ENCODE assay signal across 35 cellular contexts in the genomic region with DNA sequence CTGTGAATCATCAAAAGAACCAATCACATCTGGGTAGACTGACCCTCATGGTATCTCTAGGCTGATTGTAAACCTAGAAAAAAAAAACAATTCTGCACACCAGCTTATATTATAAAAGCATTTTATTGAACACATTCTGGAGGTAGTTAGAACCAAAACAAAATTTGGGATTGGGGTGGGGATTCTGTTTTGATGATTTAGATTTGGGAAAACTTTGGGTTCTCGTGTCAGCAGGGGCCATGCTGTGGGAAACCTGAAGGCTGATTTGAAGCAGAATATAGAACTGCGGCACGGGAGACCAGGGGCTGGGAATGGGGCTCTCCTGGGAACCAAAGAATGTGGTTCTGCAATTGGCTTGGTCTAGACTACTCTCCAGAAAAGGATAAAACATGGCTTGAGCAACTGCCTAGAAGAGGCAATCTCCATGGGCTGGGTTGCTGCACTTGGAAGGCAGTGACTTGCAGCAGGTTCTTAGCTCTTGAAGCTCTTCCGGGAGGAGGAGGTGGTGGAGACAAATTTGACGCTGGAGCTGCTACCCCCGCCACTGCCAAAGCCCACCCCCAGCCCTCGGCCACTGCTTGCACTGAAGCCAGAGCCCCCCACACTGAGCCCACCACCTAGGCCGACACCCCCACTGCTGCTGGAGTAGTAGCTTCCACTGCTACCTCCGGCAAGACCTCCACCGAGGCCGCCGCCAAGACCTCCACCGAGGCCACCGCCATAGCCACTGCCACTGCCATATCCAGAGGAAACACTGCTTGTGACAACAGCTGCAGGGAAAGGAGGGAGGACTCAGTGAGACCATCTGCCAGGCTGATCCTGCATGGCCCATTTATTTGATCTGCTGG. TPM values are rescaled to one million over a fixed set of nuclear protein-coding genes. Genes with fewer than 3 reads are reported as not detected.
DNase-seq lines count a peak whose midpoint lies in the region; ATAC-seq and TF ChIP-seq lines count a peak whose summit lies in the region.
"Had no signal": no experiment of that assay in that cellular context is flagged by ENCODE, and none has a peak within 500 bp of the region (broad histone marks: within the 10 kb centered on the region; RNA-seq: fewer than 3 reads in every experiment).

No MANE protein-coding gene starts in this region.

- H3K79me2 ChIP-seq in mesendoderm (ENCODE audit: control insufficient read depth, insufficient read depth, low read length), result no peaks in the 10 kb centered on the region
- H3K79me2 ChIP-seq: parathyroid adenoma had no signal

- ATAC-seq in right cardiac atrium, result no peak
- ATAC-seq: right lobe of liver, T-helper 17 cell had no signal

- no peak overlapping the region for H4K8ac ChIP-seq in mesendoderm (ENCODE audit: low read depth, low read length)

- H4K5ac ChIP-seq in mesendoderm (ENCODE audit: low read length), result no peak overlapping the region

- no peak for TF ChIP-seq CTCF in right atrium auricular region (IDR thresholded peaks at IDR 0.05)
- no peak for TF ChIP-seq CTCF in mesothelial cell of epicardium (IDR thresholded peaks at IDR 0.05; ENCODE audit: unreplicated experiment)

- no peak overlapping the region for H3K23ac ChIP-seq in mesendoderm (ENCODE audit: low read length)

- no peak overlapping the region for H3K4me3 Mint-ChIP-seq in mesothelial cell of epicardium
- H3K4me3 Mint-ChIP-seq: activated T-helper 1 cell treated with anti-CD3 and anti-CD28 coated beads, Interleukin-12 subunit alpha, Interleukin-12 subunit beta, Interleukin-2, Interleukin-4 antibody, amounts not matched to agents 30 ng/mL and 10 ng/mL and 1 ng/mL, durations not matched to agents 14 hours and 24 hours and 36 hours; CD4-positive, CD25-positive, alpha-beta regulatory T cell; neural crest cell; T-helper 17 cell had no signal

- peaks cover 28% of the 10 kb centered on the region for H3K27me3 Mint-ChIP-seq in mesothelial cell of epicardium (ENCODE audit: low read depth)

- peaks cover 0 to 5% of the 10 kb centered on the region in 2 donors for H3K9me3 ChIP-seq in right atrium auricular region
- H3K9me3 ChIP-seq in right cardiac atrium (ENCODE audit: control insufficient read depth, low read length), result no peaks in the 10 kb centered on the region
- H3K9me3 ChIP-seq in esophagus (ENCODE audit: control insufficient read depth in 2 of 2, insufficient read depth in 1 of 2, low read depth in 1 of 2, low read length in 1 of 2), result no peaks in the 10 kb centered on the region
- H3K9me3 ChIP-seq: right lobe of liver, SK-N-SH had no signal

- H3K9ac ChIP-seq in mesendoderm (ENCODE audit: low read length), result no peak overlapping the region
- H3K9ac ChIP-seq: parathyroid adenoma, SK-N-SH had no signal

- no peak overlapping the region for H2BK15ac ChIP-seq in mesendoderm (replicated peaks; ENCODE audit: low read depth)

- no peaks in the 10 kb centered on the region for H3K4me1 Mint-ChIP-seq in mesothelial cell of epicardium
- H3K4me1 Mint-ChIP-seq: CD4-positive, CD25-positive, alpha-beta regulatory T cell; neural crest cell; T-helper 17 cell had no signal

- POLR2A ChIA-PET in HEK293T (lab: Yijun Ruan, JAX), result no interaction called here

- H2BK120ac ChIP-seq in mesendoderm (ENCODE audit: low read depth, low read length), result no peak overlapping the region

- no peaks in the 10 kb centered on the region for H3K36me3 Mint-ChIP-seq in mesothelial cell of epicardium
- H3K36me3 Mint-ChIP-seq: CD4-positive, CD25-positive, alpha-beta regulatory T cell had no signal

- no peak overlapping the region for H2BK5ac ChIP-seq in mesendoderm (ENCODE audit: low read length)

- H3K4me1 ChIP-seq in right atrium auricular region (no peaks in the 10 kb centered on the region), right cardiac atrium (ENCODE audit: control insufficient read depth, insufficient read depth, low read length) (no peaks in the 10 kb centered on the region), esophagus (ENCODE audit: control insufficient read depth in 2 of 2, insufficient read depth in 2 of 2, low read length in 1 of 2) (peaks cover 0 to 7% of the 10 kb centered on the region in 2 donors), mesendoderm (ENCODE audit: control insufficient read depth, low read depth, low read length) (no peaks in the 10 kb centered on the region)
- H3K4me1 ChIP-seq: heart right ventricle, parathyroid adenoma, right lobe of liver had no signal

- H3K4me2 ChIP-seq in mesendoderm (ENCODE audit: low read length), result no peak overlapping the region
- H3K4me2 ChIP-seq: SK-N-SH had no signal

- no peak overlapping the region for H3K18ac ChIP-seq in mesendoderm (ENCODE audit: low read length)

- H3K56ac ChIP-seq in mesendoderm (ENCODE audit: low read length), result no peak overlapping the region

- H3K27ac Mint-ChIP-seq in mesothelial cell of epicardium, result no peak overlapping the region
- H3K27ac Mint-ChIP-seq: activated T-helper 1 cell treated with anti-CD3 and anti-CD28 coated beads, Interleukin-12 subunit alpha, Interleukin-12 subunit beta, Interleukin-2, Interleukin-4 antibody, amounts not matched to agents 30 ng/mL and 10 ng/mL and 1 ng/mL, durations not matched to agents 14 hours and 24 hours and 36 hours; CD4-positive, CD25-positive, alpha-beta regulatory T cell; T-helper 17 cell had no signal

- CTCF ChIA-PET in HEK293T (lab: Yijun Ruan, JAX), result no interaction called here

- H3K79me1 ChIP-seq in mesendoderm (ENCODE audit: low read length), result no peaks in the 10 kb centered on the region

- intact Hi-C loops in right cardiac atrium (cut with DNase I), result no loop called here

- 88% methylated on average over 14 of the region's 14 CpGs for WGBS in right cardiac atrium
- WGBS in esophagus, 2 donors, result 56 to 59% methylated on average over 14 of the region's 14 CpGs
- no CpG with 5 or more reads among the region's 14 CpGs for WGBS in mesendoderm (ENCODE audit: extremely low coverage, insufficient coverage, low lambda C conversion rate)

- no peak overlapping the region for H3K4ac ChIP-seq in mesendoderm (ENCODE audit: low read depth, low read length)

- H2AK5ac ChIP-seq in mesendoderm (ENCODE audit: low read length), result no peak overlapping the region

- no peaks in the 10 kb centered on the region for H3K27me3 ChIP-seq in right atrium auricular region
- H3K27me3 ChIP-seq in right cardiac atrium (ENCODE audit: control insufficient read depth, insufficient read depth), result no peaks in the 10 kb centered on the region
- H3K27me3 ChIP-seq in esophagus (ENCODE audit: control insufficient read depth in 1 of 2, insufficient read depth in 2 of 2, low read length in 2 of 2), result no peaks in the 10 kb centered on the region
- no peaks in the 10 kb centered on the region for H3K27me3 ChIP-seq in mesendoderm (ENCODE audit: insufficient read depth, low read length, poor library complexity)
- H3K27me3 ChIP-seq: right lobe of liver had no signal

- DNase-seq in right atrium auricular region (ENCODE audit: low spot score) (peak; percentile 54), right cardiac atrium (no peak), mucosa of gallbladder (ENCODE audit: low spot score) (peak; percentile 4), NCI-H526 treated with DMSO at 0.1 percent for 48 hours (lab: John Stamatoyannopoulos, UW) (no peak), mesendoderm (no peak), mesothelial cell of epicardium (ENCODE audit: low spot score in 2 of 2, unreplicated experiment in 2 of 2) (no peak), HEK293T (ENCODE audit: extremely low spot score) (no peak)
- DNase-seq: activated CD4-positive, alpha-beta T cell treated with anti-CD3 and anti-CD28 coated beads, Interleukin-2, amount 50 U/mL, for 4 hours; activated CD4-positive, CD25-positive, alpha-beta regulatory T cell; activated CD8-positive, alpha-beta memory T cell treated with anti-CD3 and anti-CD28 coated beads, Interleukin-2, amount 50 U/mL, for 4 hours; activated naive CD4-positive, alpha-beta T cell treated with Interleukin-2 at 50 U/mL for 16 hours; Calu3; CD4-positive, CD25-positive, alpha-beta regulatory T cell; cerebellar nuclear complex; DMS79; foreskin melanocyte; heart right ventricle; KBM-7; kidney glomerular epithelial cell; NCI-H2029; NCI-H524; NK-92 treated with Interleukin-12 subunit alpha and Interleukin-12 subunit beta, amount 100 ng/mL, for 24 hours; right lobe of liver; SK-N-SH; stimulated activated CD4-positive, alpha-beta T cell treated with anti-CD3 and anti-CD28 coated beads, Interleukin-12 subunit alpha, Interleukin-12 subunit beta, amount 100 ng/mL, for 4 hours; stimulated activated CD4-positive, alpha-beta T cell treated with anti-CD3 and anti-CD28 coated beads, Interleukin-4, amount 100 ng/mL, for 24 hours; T-helper 17 cell; trophoblast cell had no signal

- peaks cover 8% of the 10 kb centered on the region for H3K9me3 Mint-ChIP-seq in mesothelial cell of epicardium

- no peak overlapping the region for H3K4me3 ChIP-seq in right atrium auricular region
- no peak overlapping the region for H3K4me3 ChIP-seq in right cardiac atrium (ENCODE audit: low read length)
- no peak overlapping the region for H3K4me3 ChIP-seq in esophagus (ENCODE audit: low read depth in 1 of 2, low read length in 2 of 2)
- H3K4me3 ChIP-seq in mesendoderm (ENCODE audit: low read length), result no peak overlapping the region
- H3K4me3 ChIP-seq: heart right ventricle, right lobe of liver had no signal

- no peaks in the 10 kb centered on the region for H3K36me3 ChIP-seq in right atrium auricular region
- peaks cover 0 to 15% of the 10 kb centered on the region in 2 donors for H3K36me3 ChIP-seq in esophagus (ENCODE audit: control insufficient read depth in 2 of 2, insufficient read depth in 2 of 2, low read length in 1 of 2)
- H3K36me3 ChIP-seq in mesendoderm (ENCODE audit: control insufficient read depth, insufficient read depth, low read length), result no peaks in the 10 kb centered on the region
- H3K36me3 ChIP-seq: heart right ventricle, right lobe of liver had no signal

- H3K27ac ChIP-seq in right atrium auricular region (no peak overlapping the region), right cardiac atrium (ENCODE audit: low read length) (no peak overlapping the region), esophagus (ENCODE audit: low read depth in 2 of 2, low read length in 1 of 2) (peak overlapping the region; percentile 37 to 54), mesendoderm (ENCODE audit: low read depth, low read length) (no peak overlapping the region)
- H3K27ac ChIP-seq: heart right ventricle, parathyroid adenoma, right lobe of liver had no signal

RNA-seq across cellular contexts. Expression of gene KRT5, which starts 5.5 kb away (rescaled TPM):
- total RNA-seq in right atrium auricular region (10 to 100 TPM in 1 of 2 donors, 1 to 10 TPM in 1; 1.4 to 12.1 TPM), right cardiac atrium (not detected), mucosa of gallbladder (not detected), mesothelial cell of epicardium (0.51 to 1.4 TPM (median 0.72 TPM) in 3 replicates)
- polyA plus RNA-seq in right cardiac atrium (0.07 TPM), esophagus (1,000 to 10,000 TPM; 3,653 to 6,695 TPM)
- polyA plus RNA-seq in mesendoderm (2013, experiment 1 of 2), result 0.04 TPM
- 0.03 TPM for polyA plus RNA-seq in mesendoderm (2013, experiment 2 of 2)
- total RNA-seq: activated T-helper 1 cell treated with anti-CD3 and anti-CD28 coated beads, Interleukin-12 subunit alpha, Interleukin-12 subunit beta, Interleukin-2, Interleukin-4 antibody, amounts not matched to agents 30 ng/mL and 10 ng/mL and 1 ng/mL, durations not matched to agents 14 hours and 24 hours and 36 hours; CD4-positive, CD25-positive, alpha-beta regulatory T cell; lung microvascular endothelial cell; M059J; neural crest cell; T-helper 17 cell had no signal
- polyA plus RNA-seq: CD4-positive, CD25-positive, alpha-beta regulatory T cell; SK-N-SH had no signal

RNA-seq across cellular contexts. Expression of gene KRT6A, which starts 21.6 kb away (rescaled TPM):
- 1 to 10 TPM in 1 of 2 donors, under 1 TPM in 1; 0.48 to 7.4 TPM for total RNA-seq in right atrium auricular region
- not detected for total RNA-seq in right cardiac atrium
- not detected for polyA plus RNA-seq in right cardiac atrium
- polyA plus RNA-seq in esophagus, result 1,000 to 10,000 TPM in 1 of 2 donors, 100 to 1,000 TPM in 1; 945 to 7,628 TPM
- total RNA-seq in mucosa of gallbladder, result not detected
- polyA plus RNA-seq in mesendoderm (2013, experiment 1 of 2), result not detected
- not detected for polyA plus RNA-seq in mesendoderm (2013, experiment 2 of 2)
- total RNA-seq in mesothelial cell of epicardium, result 1.2 TPM in 1 of 3 replicates, not detected in the others
- total RNA-seq: activated T-helper 1 cell treated with anti-CD3 and anti-CD28 coated beads, Interleukin-12 subunit alpha, Interleukin-12 subunit beta, Interleukin-2, Interleukin-4 antibody, amounts not matched to agents 30 ng/mL and 10 ng/mL and 1 ng/mL, durations not matched to agents 14 hours and 24 hours and 36 hours; CD4-positive, CD25-positive, alpha-beta regulatory T cell; lung microvascular endothelial cell; M059J; neural crest cell; T-helper 17 cell had no signal
- polyA plus RNA-seq: CD4-positive, CD25-positive, alpha-beta regulatory T cell; SK-N-SH had no signal

RNA-seq across cellular contexts. Expression of gene KRT71, which starts 38.2 kb away (rescaled TPM):
- total RNA-seq in right atrium auricular region (not detected), right cardiac atrium (not detected), mucosa of gallbladder (not detected), mesothelial cell of epicardium (not detected in 3 replicates)
- polyA plus RNA-seq in right cardiac atrium (not detected), esophagus (not detected)
- not detected for polyA plus RNA-seq in mesendoderm (2013, experiment 1 of 2)
- polyA plus RNA-seq in mesendoderm (2013, experiment 2 of 2), result not detected
- total RNA-seq: activated T-helper 1 cell treated with anti-CD3 and anti-CD28 coated beads, Interleukin-12 subunit alpha, Interleukin-12 subunit beta, Interleukin-2, Interleukin-4 antibody, amounts not matched to agents 30 ng/mL and 10 ng/mL and 1 ng/mL, durations not matched to agents 14 hours and 24 hours and 36 hours; Calu3; CD4-positive, CD25-positive, alpha-beta regulatory T cell; heart right ventricle; lung microvascular endothelial cell; M059J; neural crest cell; right lobe of liver; subcutaneous adipose tissue; T-helper 17 cell had no signal
- polyA plus RNA-seq: CD4-positive, CD25-positive, alpha-beta regulatory T cell; heart right ventricle; SK-N-SH had no signal

RNA-seq across cellular contexts. Expression of gene KRT6C, which starts 41.1 kb away (rescaled TPM):
- total RNA-seq in right atrium auricular region (not detected), right cardiac atrium (not detected), mucosa of gallbladder (not detected), mesothelial cell of epicardium (not detected in 3 replicates)
- polyA plus RNA-seq in right cardiac atrium (not detected), esophagus (100 to 1,000 TPM; 229 to 427 TPM)
- not detected for polyA plus RNA-seq in mesendoderm (2013, experiment 1 of 2)
- polyA plus RNA-seq in mesendoderm (2013, experiment 2 of 2), result not detected
- total RNA-seq: activated T-helper 1 cell treated with anti-CD3 and anti-CD28 coated beads, Interleukin-12 subunit alpha, Interleukin-12 subunit beta, Interleukin-2, Interleukin-4 antibody, amounts not matched to agents 30 ng/mL and 10 ng/mL and 1 ng/mL, durations not matched to agents 14 hours and 24 hours and 36 hours; Calu3; CD4-positive, CD25-positive, alpha-beta regulatory T cell; heart right ventricle; lung microvascular endothelial cell; M059J; neural crest cell; subcutaneous adipose tissue; T-helper 17 cell had no signal
- polyA plus RNA-seq: CD4-positive, CD25-positive, alpha-beta regulatory T cell; SK-N-SH had no signal

RNA-seq across cellular contexts. Expression of gene KRT74, which starts 58.9 kb away (rescaled TPM):
- total RNA-seq in right atrium auricular region (1 to 10 TPM in 1 of 2 donors, not detected in 1; 2.9 TPM), right cardiac atrium (1 to 10 TPM in 2 of 4 donors, under 1 TPM in 2; 0.47 to 2.2 (median 1.2) TPM), mucosa of gallbladder (not detected), mesothelial cell of epicardium (not detected in 3 replicates)
- polyA plus RNA-seq in right cardiac atrium (0.14 TPM), esophagus (under 1 TPM; 0.07 to 0.24 TPM)
- polyA plus RNA-seq in mesendoderm (2013, experiment 1 of 2), result not detected
- polyA plus RNA-seq in mesendoderm (2013, experiment 2 of 2), result not detected
- total RNA-seq: activated T-helper 1 cell treated with anti-CD3 and anti-CD28 coated beads, Interleukin-12 subunit alpha, Interleukin-12 subunit beta, Interleukin-2, Interleukin-4 antibody, amounts not matched to agents 30 ng/mL and 10 ng/mL and 1 ng/mL, durations not matched to agents 14 hours and 24 hours and 36 hours; Calu3; CD4-positive, CD25-positive, alpha-beta regulatory T cell; lung microvascular endothelial cell; M059J; neural crest cell; right lobe of liver; subcutaneous adipose tissue; T-helper 17 cell had no signal
- polyA plus RNA-seq: CD4-positive, CD25-positive, alpha-beta regulatory T cell; heart right ventricle; SK-N-SH had no signal

Comparison
In these comparisons a context has a peak if more than half of its experiments do, and no peak if none do; other contexts are left out.
1. DNase-seq: peak in right atrium auricular region (single experiment) and mucosa of gallbladder (single experiment); none in right cardiac atrium (0 of 3), NCI-H526 treated with DMSO at 0.1 percent for 48 hours (single experiment), mesendoderm (single experiment), mesothelial cell of epicardium (0 of 2) and HEK293T (single experiment).
2. H3K27ac ChIP-seq: peak in esophagus (2 of 2); none in right atrium auricular region (0 of 2), right cardiac atrium (single experiment) and mesendoderm (single experiment).